ENCODE assay signal across 9 cellular contexts in genomic region chr15:36601497-36601932, GRCh38. TPM values are rescaled to one million over a fixed set of nuclear protein-coding genes. Genes with fewer than 3 reads are reported as not detected.
DNase-seq lines count a peak whose midpoint lies in the region; ATAC-seq and TF ChIP-seq lines count a peak whose summit lies in the region.
"Had no signal": no experiment of that assay in that cellular context is flagged by ENCODE, and none has a peak within 500 bp of the region (broad histone marks: within the 10 kb centered on the region; RNA-seq: fewer than 3 reads in every experiment).

No MANE protein-coding gene starts in this region.

- WGBS in gastroesophageal sphincter (ENCODE audit: low coverage in 1 of 2), 2 donors = 22 to 27% methylated on average over 2 to 4 of the region's 4 CpGs

- H3K4me1 ChIP-seq in gastroesophageal sphincter (peaks cover 6 to 96% (median 8%) of the 10 kb centered on the region in 3 donors), stomach smooth muscle (ENCODE audit: control insufficient read depth, insufficient read depth, low read length) (peaks cover 21% of the 10 kb centered on the region)

- no peak for TF ChIP-seq EP300 in gastroesophageal sphincter (IDR thresholded peaks at IDR 0.05)

- ATAC-seq in GM19324 (IDR thresholded peaks at IDR 0.05; ENCODE audit: low FRiP score, unreplicated experiment) (peak; percentile 58), gastroesophageal sphincter (peak; percentile 97)

- peak overlapping the region; percentile 86 to 99 (median 89) for H3K27ac ChIP-seq in gastroesophageal sphincter
- H3K27ac ChIP-seq in stomach smooth muscle (ENCODE audit: low read length) = peak overlapping the region; percentile 84
- H3K27ac ChIP-seq: PC-9 had no signal

- peak overlapping the region in 1 of 2 donors; percentile 37 for H3K9ac ChIP-seq in stomach smooth muscle (ENCODE audit: low read length in 2 of 2)

- H3K9me3 ChIP-seq in gastroesophageal sphincter = no peaks in the 10 kb centered on the region
- H3K9me3 ChIP-seq in stomach smooth muscle (ENCODE audit: control insufficient read depth in 2 of 2, low read length in 2 of 2) = no peaks in the 10 kb centered on the region

- no peak for TF ChIP-seq POLR2A in gastroesophageal sphincter (IDR thresholded peaks at IDR 0.05)

- no peak for TF ChIP-seq CTCF in gastroesophageal sphincter (IDR thresholded peaks at IDR 0.05)

- peak; percentile 45 for DNase-seq in NCI-H526 treated with DMSO at 0.1 percent for 48 hours (lab: John Stamatoyannopoulos, UW)
- no peak for DNase-seq in cortex of kidney (lab: John Stamatoyannopoulos, UW)
- DNase-seq in activated naive CD4-positive, alpha-beta T cell treated with anti-CD3 and anti-CD28 coated beads, Interleukin-2, amount 50 U/mL, for 16 hours = no peak
- no peak for DNase-seq in SIG-M5 treated with dmso at 0.1 percent for 504 hours (lab: John Stamatoyannopoulos, UW; ENCODE audit: unreplicated experiment)
- no peak for DNase-seq in NCI-H524 (lab: John Stamatoyannopoulos, UW)
- DNase-seq: PC-9 had no signal

- H3K36me3 ChIP-seq in gastroesophageal sphincter = no peaks in the 10 kb centered on the region
- no peaks in the 10 kb centered on the region for H3K36me3 ChIP-seq in stomach smooth muscle (ENCODE audit: control insufficient read depth in 2 of 2, insufficient read depth in 2 of 2, low read length in 2 of 2)

- peak overlapping the region in 1 of 2 donors; percentile 0 for H3K4me3 ChIP-seq in gastroesophageal sphincter
- peak overlapping the region; percentile 17 to 52 for H3K4me3 ChIP-seq in stomach smooth muscle (ENCODE audit: low read length in 2 of 2)
- H3K4me3 ChIP-seq: PC-9 had no signal

- H3K27me3 ChIP-seq in gastroesophageal sphincter (no peaks in the 10 kb centered on the region), stomach smooth muscle (ENCODE audit: control insufficient read depth in 1 of 2, insufficient read depth in 2 of 2, low read length in 2 of 2) (no peaks in the 10 kb centered on the region)

RNA-seq across cellular contexts. Expression of gene CDIN1, which starts 22.1 kb away (rescaled TPM):
- total RNA-seq in gastroesophageal sphincter = 10 to 100 TPM; 12.5 to 29.9 (median 21.5) TPM
